In the genomic region with DNA sequence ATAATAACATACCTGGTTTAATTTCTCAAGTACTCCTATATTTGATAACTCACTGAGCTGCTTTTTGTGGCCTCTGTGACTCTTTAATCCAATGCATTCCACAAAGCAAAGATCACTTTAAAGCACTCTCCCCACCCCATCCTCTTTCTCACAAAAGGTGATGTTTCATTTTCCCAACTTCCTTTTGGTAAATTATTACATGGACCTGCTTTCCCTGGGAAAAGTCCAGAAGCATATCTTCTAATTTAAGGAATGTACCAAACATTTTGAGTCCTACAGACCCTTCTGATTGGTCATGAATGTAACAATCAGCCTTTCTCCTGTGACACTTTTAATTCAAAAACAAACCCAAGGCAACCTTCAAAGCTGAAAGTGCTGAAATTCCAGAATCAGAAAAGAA, we compare ENCODE assay signal across 16 cellular contexts.
DNase-seq lines count a peak whose midpoint lies in the region; ATAC-seq and TF ChIP-seq lines count a peak whose summit lies in the region.
"Had no signal": no experiment of that assay in that cellular context is flagged by ENCODE, and none has a peak within 500 bp of the region (broad histone marks: within the 10 kb centered on the region; RNA-seq: fewer than 3 reads in every experiment).

No MANE protein-coding gene starts in this region.

- H3K36me3 ChIP-seq in vagina = no peaks in the 10 kb centered on the region
- H3K36me3 ChIP-seq: BLaER1, right atrium auricular region had no signal

- no peak overlapping the region for H3K4me3 ChIP-seq in vagina
- H3K4me3 ChIP-seq: BLaER1, right atrium auricular region had no signal

- H3K4me1 ChIP-seq in vagina = peaks cover 9% of the 10 kb centered on the region
- H3K4me1 ChIP-seq: BLaER1 had no signal

- no peaks in the 10 kb centered on the region for H3K27me3 Mint-ChIP-seq in nephron (ENCODE audit: low read depth)
- H3K27me3 Mint-ChIP-seq: stimulated activated naive CD8-positive, alpha-beta T cell treated with anti-CD3 and anti-CD28 coated beads, Interleukin-15, Interleukin-2, amounts not matched to agents 100 ng/mL and 50 ng/mL, for 24 hours had no signal

- DNase-seq in EH (ENCODE audit: low read depth) = peak; percentile 29
- DNase-seq in LoVo (ENCODE audit: low spot score) = peak; percentile 69
- no peak for DNase-seq in epithelial cell of prostate (ENCODE audit: low read depth, low spot score)
- DNase-seq in T-helper 9 cell = no peak
- DNase-seq in GM13976 (ENCODE audit: low spot score) = no peak
- DNase-seq in vagina (ENCODE audit: extremely low spot score in 2 of 2) = no peak
- DNase-seq: activated CD4-positive, CD25-positive, alpha-beta regulatory T cell; amygdala; dermis blood vessel endothelial cell; NCI-H2107; NK-92 treated with Interleukin-12 subunit alpha and Interleukin-12 subunit beta, amount 100 ng/mL, for 24 hours had no signal

- no peaks in the 10 kb centered on the region for H3K9me3 ChIP-seq in vagina
- H3K9me3 ChIP-seq: BLaER1, right atrium auricular region had no signal

- no peaks in the 10 kb centered on the region for H3K27me3 ChIP-seq in vagina
- H3K27me3 ChIP-seq: BLaER1, right atrium auricular region had no signal

- H3K4me1 Mint-ChIP-seq in nephron = peaks cover 28% of the 10 kb centered on the region

- no peaks in the 10 kb centered on the region for H3K36me3 Mint-ChIP-seq in nephron (ENCODE audit: low read depth)

- no peak overlapping the region for H3K4me3 Mint-ChIP-seq in nephron
- H3K4me3 Mint-ChIP-seq: stimulated activated naive CD8-positive, alpha-beta T cell treated with anti-CD3 and anti-CD28 coated beads, Interleukin-15, Interleukin-2, amounts not matched to agents 100 ng/mL and 50 ng/mL, for 24 hours had no signal

- H3K9me3 Mint-ChIP-seq in nephron = no peaks in the 10 kb centered on the region
- H3K9me3 Mint-ChIP-seq: stimulated activated naive CD8-positive, alpha-beta T cell treated with anti-CD3 and anti-CD28 coated beads, Interleukin-15, Interleukin-2, amounts not matched to agents 100 ng/mL and 50 ng/mL, for 24 hours had no signal

- TF ChIP-seq CTCF in nephron (IDR thresholded peaks at IDR 0.05; ENCODE audit: unreplicated experiment in 3 of 3) (no peak), GM13976 (IDR thresholded peaks at IDR 0.05; ENCODE audit: borderline replicate concordance, control extremely low read depth, extremely low read depth, insufficient read depth, missing control alignments) (no peak), vagina (IDR thresholded peaks at IDR 0.05) (no peak)

- H3K27ac ChIP-seq in epithelial cell of prostate = peak overlapping the region; percentile 97
- H3K27ac ChIP-seq in vagina = no peak overlapping the region
- H3K27ac ChIP-seq: BLaER1, right atrium auricular region had no signal

- in situ Hi-C loops in GM13976 (cut with MboI; ENCODE audit: low sequenced_read_pairs, unreplicated experiment) = no loop called here

- no peak for ATAC-seq in GM21717 (IDR thresholded peaks at IDR 0.05; ENCODE audit: unreplicated experiment)

- intact Hi-C loops in vagina (cut with DNase I) = no loop called here

- peak overlapping the region; percentile 55 to 87 (median 65) for H3K27ac Mint-ChIP-seq in nephron

- TF ChIP-seq POLR2A in vagina (IDR thresholded peaks at IDR 0.05) = no peak

Comparison
In these comparisons a context has a peak if more than half of its experiments do, and no peak if none do; other contexts are left out.
1. DNase-seq: peak in EH (single experiment) and LoVo (single experiment); none in epithelial cell of prostate (single experiment), T-helper 9 cell (single experiment), GM13976 (single experiment) and vagina (0 of 2).